Comparison of ENCODE assay signal across 1 cellular context in genomic region chr4:39365931-39366771, GRCh38.
TF ChIP-seq lines count a peak whose summit lies in the region.

Gene RFC1 (minus strand): TSS chr4:39366362. CDS start chr4:39366241, 121 bp downstream.

TF ChIP-seq in K562, 482 proteins besides CTCF, POLR2A, EP300 and RAD21 (continued from another document and continues in another):
- TF ChIP-seq PRDM10 (IDR thresholded peaks at IDR 0.05; ENCODE audit: partially characterized antibody): peak; percentile 47
- TF ChIP-seq FOXO4 (CRISPR knock-in tag; IDR thresholded peaks at IDR 0.05): no peak
- TF ChIP-seq THRAP3 (IDR thresholded peaks at IDR 0.05; ENCODE audit: borderline replicate concordance): no peak
- no peak for TF ChIP-seq HMG20A (CRISPR knock-in tag; conservative IDR thresholded peaks at IDR 0.05)
- no peak for TF ChIP-seq MAFF (IDR thresholded peaks at IDR 0.05; ENCODE audit: low read length)
- TF ChIP-seq TCF3 (CRISPR knock-in tag; IDR thresholded peaks at IDR 0.05): peak; percentile 56
- no peak; the same call in 1 of the 2 replicates for TF ChIP-seq POLR2AphosphoS2 (IDR thresholded peaks at IDR 0.05; ENCODE audit: low read length)
- no peak for TF ChIP-seq CAMTA2 (CRISPR knock-in tag; conservative IDR thresholded peaks at IDR 0.05)
- TF ChIP-seq MEF2D (tag; conservative IDR thresholded peaks at IDR 0.05; ENCODE audit: low read depth): no peak; the same call in 1 of the 2 replicates
- peak; percentile 85; the same call in 1 of the 2 replicates for TF ChIP-seq PREB (CRISPR knock-in tag; IDR thresholded peaks at IDR 0.05)
- TF ChIP-seq ARID3A (IDR thresholded peaks at IDR 0.05; ENCODE audit: borderline replicate concordance, low read depth, low read length): no peak
- peak; percentile 84 for TF ChIP-seq JUND (IDR thresholded peaks at IDR 0.05; ENCODE audit: borderline replicate concordance, low read depth, low read length)
- peak; percentile 78; the same call in 2 of the 3 replicates for TF ChIP-seq JUND (tag; IDR thresholded peaks at IDR 0.05; ENCODE audit: borderline replicate concordance, low read depth, low read length)
- TF ChIP-seq TRIM28 (IDR thresholded peaks at IDR 0.05): peak; percentile 38; the same call in 1 of the 2 replicates
- peak; percentile 46; the same call in 1 of the 2 replicates for TF ChIP-seq ZNF239 (CRISPR knock-in tag; IDR thresholded peaks at IDR 0.05)
- no peak for TF ChIP-seq ZNF133 (CRISPR knock-in tag; IDR thresholded peaks at IDR 0.05)
- TF ChIP-seq JUNB (CRISPR knock-in tag; conservative IDR thresholded peaks at IDR 0.05): peak; percentile 46; the same call in 1 of the 2 replicates
- no peak for TF ChIP-seq NR2F6 (CRISPR knock-in tag; IDR thresholded peaks at IDR 0.05)
- TF ChIP-seq CUX1 (CRISPR knock-in tag; IDR thresholded peaks at IDR 0.05): no peak
- no peak for TF ChIP-seq ZNF253 (CRISPR knock-in tag; conservative IDR thresholded peaks at IDR 0.05)
- no peak for TF ChIP-seq ZNF778 (CRISPR knock-in tag; IDR thresholded peaks at IDR 0.05)
- TF ChIP-seq CCAR2 (IDR thresholded peaks at IDR 0.05; ENCODE audit: low read depth, low read length): no peak
- no peak; the same call in 1 of the 2 replicates for TF ChIP-seq ZNF134 (CRISPR knock-in tag; conservative IDR thresholded peaks at IDR 0.05)
- TF ChIP-seq HES1 (IDR thresholded peaks at IDR 0.05; ENCODE audit: low read depth): no peak
- no peak for TF ChIP-seq ZNF655 (CRISPR knock-in tag; IDR thresholded peaks at IDR 0.05)
- peak; percentile 97 for TF ChIP-seq KAT7 (CRISPR knock-in tag; IDR thresholded peaks at IDR 0.05; ENCODE audit: borderline replicate concordance)
- no peak for TF ChIP-seq CLOCK (CRISPR knock-in tag; IDR thresholded peaks at IDR 0.05; ENCODE audit: borderline replicate concordance)
- TF ChIP-seq EHMT2 (IDR thresholded peaks at IDR 0.05): no peak
- TF ChIP-seq NEUROD1 (IDR thresholded peaks at IDR 0.05; ENCODE audit: borderline replicate concordance, low read depth, low read length, partially characterized antibody): peak; percentile 74
- TF ChIP-seq TEAD1 (CRISPR knock-in tag; IDR thresholded peaks at IDR 0.05): peak; percentile 78 to 93
- peak; percentile 97 for TF ChIP-seq POLR2G (IDR thresholded peaks at IDR 0.05; ENCODE audit: low read depth, low read length)
- no peak for TF ChIP-seq ZFPM2 (CRISPR knock-in tag; IDR thresholded peaks at IDR 0.05)
- TF ChIP-seq TSC22D4 (tag; IDR thresholded peaks at IDR 0.05): no peak
- TF ChIP-seq THAP12 (CRISPR knock-in tag; IDR thresholded peaks at IDR 0.05): no peak
- peak; percentile 95 for TF ChIP-seq ATF7 (IDR thresholded peaks at IDR 0.05)
- TF ChIP-seq NBN (IDR thresholded peaks at IDR 0.05; ENCODE audit: low read depth): peak; percentile 95; the same call in 1 of the 2 replicates
